Comparison of ENCODE assay signal across 8 cellular contexts in the genomic region with DNA sequence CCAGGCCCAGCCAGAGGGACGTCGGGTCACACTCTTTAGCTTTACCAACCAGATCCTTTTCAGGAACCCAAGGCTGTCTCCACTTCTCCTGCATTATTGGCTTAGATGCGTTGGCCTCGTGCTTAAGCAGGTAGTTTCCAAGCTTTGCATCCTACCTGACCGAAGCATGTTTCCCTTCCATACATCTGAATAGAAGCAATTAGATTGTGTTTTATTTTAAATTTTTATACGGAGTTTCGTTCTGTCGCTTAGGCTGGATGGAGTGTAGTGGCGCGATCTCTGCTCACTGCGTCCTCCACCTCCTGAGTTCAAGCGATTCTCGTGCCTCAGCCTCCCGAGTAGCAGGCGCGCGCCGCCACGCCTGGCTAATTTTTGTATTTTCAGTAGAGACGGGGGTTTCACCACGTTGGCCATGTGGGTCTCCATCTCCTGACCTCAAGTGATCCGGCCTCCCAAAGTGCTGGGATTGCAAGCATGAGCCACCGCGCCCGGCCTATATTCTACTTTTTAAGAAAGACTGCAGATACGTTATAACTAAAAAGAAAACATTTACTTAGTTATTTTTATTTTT. TPM values are rescaled to one million over a fixed set of nuclear protein-coding genes. Genes with fewer than 3 reads are reported as not detected.
DNase-seq lines count a peak whose midpoint lies in the region; ATAC-seq and TF ChIP-seq lines count a peak whose summit lies in the region.

No MANE protein-coding gene starts in this region.

- peak overlapping the region; percentile 97 for H3K4me3 Mint-ChIP-seq in activated naive CD8-positive, alpha-beta T cell treated with anti-CD3 and anti-CD28 coated beads for 36 hours

- peak overlapping the region; percentile 51 for H3K9ac ChIP-seq in iPS-15b (ENCODE audit: low read depth, low read length)

- peak overlapping the region; percentile 24 to 77 (median 64) for H3K27ac ChIP-seq in spleen

- H3K4me1 Mint-ChIP-seq in activated naive CD8-positive, alpha-beta T cell treated with anti-CD3 and anti-CD28 coated beads for 36 hours: peaks cover 12% of the 10 kb centered on the region

- WGBS in spleen, 5 donors: 22 to 37% (median 26%) methylated on average over 26 of the region's 26 CpGs

- TF ChIP-seq CTCF in spleen (IDR thresholded peaks at IDR 0.05 in 8 of 11, conservative IDR thresholded peaks at IDR 0.05 in 3 of 11): no peak

- H3K9me3 ChIP-seq in iPS-15b (ENCODE audit: control insufficient read depth, insufficient read depth, low read length) (no peaks in the 10 kb centered on the region), spleen (no peaks in the 10 kb centered on the region)

- H3K27ac Mint-ChIP-seq in activated naive CD8-positive, alpha-beta T cell treated with anti-CD3 and anti-CD28 coated beads for 36 hours: peak overlapping the region; percentile 87

- intact Hi-C loops in spleen (cut with DNase I; ENCODE audit: low total_unique reads): no loop called here

- H3K4me3 ChIP-seq in iPS-15b (ENCODE audit: low read depth, low read length) (peak overlapping the region; percentile 87), spleen (peak overlapping the region; percentile 58 to 85 (median 64))

- no peaks in the 10 kb centered on the region for H3K36me3 ChIP-seq in iPS-15b (ENCODE audit: control insufficient read depth, insufficient read depth, low read length)
- no peaks in the 10 kb centered on the region for H3K36me3 ChIP-seq in spleen

- no peak for TF ChIP-seq POLR2A in spleen (IDR thresholded peaks at IDR 0.05)

- H3K36me3 Mint-ChIP-seq in activated naive CD8-positive, alpha-beta T cell treated with anti-CD3 and anti-CD28 coated beads for 36 hours: peaks cover 2% of the 10 kb centered on the region

- H3K27me3 Mint-ChIP-seq in activated naive CD8-positive, alpha-beta T cell treated with anti-CD3 and anti-CD28 coated beads for 36 hours: no peaks in the 10 kb centered on the region

- no peaks in the 10 kb centered on the region for H3K4me1 ChIP-seq in iPS-15b (ENCODE audit: control insufficient read depth, insufficient read depth, low read length)
- H3K4me1 ChIP-seq in spleen: peaks cover 3 to 24% (median 15%) of the 10 kb centered on the region in 6 donors

- H3K27me3 ChIP-seq in iPS-15b (ENCODE audit: control insufficient read depth, insufficient read depth, low read length): no peaks in the 10 kb centered on the region
- no peaks in the 10 kb centered on the region for H3K27me3 ChIP-seq in spleen (replicated peaks in 1 of 7)

- no peak for DNase-seq in activated CD4-positive, CD25-positive, alpha-beta regulatory T cell (lab: John Stamatoyannopoulos, UW)
- DNase-seq in activated naive CD8-positive, alpha-beta T cell treated with anti-CD3 and anti-CD28 coated beads for 36 hours: peak; percentile 20
- DNase-seq in spleen (peak; percentile 75), NCI-H1694 treated with DMSO at 0.1 percent for 48 hours (lab: John Stamatoyannopoulos, UW) (no peak)

- ATAC-seq in activated CD4-positive, CD25-positive, alpha-beta regulatory T cell treated with anti-CD3 and anti-CD28 coated beads, Interleukin-2, amount 50 U/mL, for 24 hours: peak; percentile 2 to 8
- ATAC-seq in HG03565 (IDR thresholded peaks at IDR 0.05; ENCODE audit: unreplicated experiment) (peak; percentile 1), GM21390 (IDR thresholded peaks at IDR 0.05; ENCODE audit: unreplicated experiment) (no peak)

- no peaks in the 10 kb centered on the region for H3K9me3 Mint-ChIP-seq in activated naive CD8-positive, alpha-beta T cell treated with anti-CD3 and anti-CD28 coated beads for 36 hours

RNA-seq across cellular contexts. Expression of gene DYNC2H1, which starts 0.7 kb away (rescaled TPM):
- 1 to 10 TPM; 3.0 to 3.2 TPM for total RNA-seq in activated naive CD8-positive, alpha-beta T cell treated with anti-CD3 and anti-CD28 coated beads for 36 hours
- total RNA-seq in spleen: 10 to 100 TPM in 6 of 7 donors, 1 to 10 TPM in 1; 9.7 to 18.3 (median 10.9) TPM
- 1 to 10 TPM; 3.1 to 3.7 (median 3.3) TPM for polyA plus RNA-seq in spleen

RNA-seq across cellular contexts. Expression of gene DCUN1D5, which starts 17.9 kb away (rescaled TPM):
- total RNA-seq in activated naive CD8-positive, alpha-beta T cell treated with anti-CD3 and anti-CD28 coated beads for 36 hours: 100 to 1,000 TPM; 107 to 110 TPM
- total RNA-seq in spleen: 10 to 100 TPM; 17.3 to 33.0 (median 20.9) TPM
- 10 to 100 TPM; 12.3 to 17.8 (median 17.6) TPM for polyA plus RNA-seq in spleen

Comparison
In these comparisons a context has a peak if more than half of its experiments do, and no peak if none do; other contexts are left out.
1. DNase-seq: peak in activated naive CD8-positive, alpha-beta T cell treated with anti-CD3 and anti-CD28 coated beads for 36 hours (single experiment) and spleen (single experiment); none in activated CD4-positive, CD25-positive, alpha-beta regulatory T cell (0 of 4) and NCI-H1694 treated with DMSO at 0.1 percent for 48 hours (single experiment).